In the genomic region with DNA sequence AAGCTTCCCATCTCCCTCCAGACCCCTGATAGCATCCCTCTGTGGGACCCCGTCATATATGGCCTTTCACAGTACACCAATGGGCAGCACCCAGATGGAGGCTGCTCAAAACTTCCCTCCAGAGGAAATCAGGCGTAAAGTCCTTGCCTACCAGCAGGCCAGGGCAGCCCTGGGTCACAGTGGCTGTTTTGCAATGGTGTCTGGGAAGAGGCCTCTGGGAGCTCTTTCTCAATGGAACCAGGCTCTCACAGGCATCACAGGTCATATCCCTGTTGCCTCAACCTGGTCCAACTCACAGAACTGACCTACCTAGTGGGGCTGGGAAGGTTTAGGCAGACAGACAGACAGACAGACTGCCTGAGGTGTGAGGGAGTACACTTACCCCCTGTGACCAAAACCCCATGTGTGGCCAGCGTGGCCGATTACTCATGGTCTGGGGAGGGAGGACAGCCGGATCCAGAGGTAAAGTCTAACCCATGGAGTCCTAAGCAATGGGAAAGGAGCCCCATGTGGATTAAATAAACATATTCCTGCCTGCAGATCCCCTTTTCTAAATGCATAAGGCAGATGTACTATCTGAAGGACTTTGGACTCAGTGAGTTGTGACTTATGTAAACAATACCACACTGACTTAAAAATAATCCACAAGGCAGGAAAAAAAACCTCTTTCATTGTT, we compare ENCODE assay signal across 2 cellular contexts.
TF ChIP-seq lines count a peak whose summit lies in the region.

No MANE protein-coding gene starts in this region.

TF ChIP-seq in SK-N-SH treated with all-trans-retinoic acid at 6 μM for 48 hours, 23 proteins besides CTCF, POLR2A, EP300 and RAD21 (continued from another document):
- TF ChIP-seq RARB (CRISPR knock-in tag; IDR thresholded peaks at IDR 0.05) (no peak), BACH2 (CRISPR knock-in tag; IDR thresholded peaks at IDR 0.05; ENCODE audit: borderline replicate concordance) (no peak), GLIS3 (CRISPR knock-in tag; IDR thresholded peaks at IDR 0.05) (no peak), ESRRG (CRISPR knock-in tag; IDR thresholded peaks at IDR 0.05) (no peak), TCF4 (CRISPR knock-in tag; IDR thresholded peaks at IDR 0.05; ENCODE audit: borderline replicate concordance) (no peak), PPARA (CRISPR knock-in tag; IDR thresholded peaks at IDR 0.05; ENCODE audit: borderline replicate concordance) (no peak), ARNTL (CRISPR knock-in tag; IDR thresholded peaks at IDR 0.05; ENCODE audit: borderline replicate concordance, low read depth) (no peak)
- TF ChIP-seq, protein P1, sequence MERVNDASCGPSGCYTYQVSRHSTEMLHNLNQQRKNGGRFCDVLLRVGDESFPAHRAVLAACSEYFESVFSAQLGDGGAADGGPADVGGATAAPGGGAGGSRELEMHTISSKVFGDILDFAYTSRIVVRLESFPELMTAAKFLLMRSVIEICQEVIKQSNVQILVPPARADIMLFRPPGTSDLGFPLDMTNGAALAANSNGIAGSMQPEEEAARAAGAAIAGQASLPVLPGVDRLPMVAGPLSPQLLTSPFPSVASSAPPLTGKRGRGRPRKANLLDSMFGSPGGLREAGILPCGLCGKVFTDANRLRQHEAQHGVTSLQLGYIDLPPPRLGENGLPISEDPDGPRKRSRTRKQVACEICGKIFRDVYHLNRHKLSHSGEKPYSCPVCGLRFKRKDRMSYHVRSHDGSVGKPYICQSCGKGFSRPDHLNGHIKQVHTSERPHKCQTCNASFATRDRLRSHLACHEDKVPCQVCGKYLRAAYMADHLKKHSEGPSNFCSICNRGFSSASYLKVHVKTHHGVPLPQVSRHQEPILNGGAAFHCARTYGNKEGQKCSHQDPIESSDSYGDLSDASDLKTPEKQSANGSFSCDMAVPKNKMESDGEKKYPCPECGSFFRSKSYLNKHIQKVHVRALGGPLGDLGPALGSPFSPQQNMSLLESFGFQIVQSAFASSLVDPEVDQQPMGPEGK (CRISPR knock-in tag; IDR thresholded peaks at IDR 0.05; ENCODE audit: borderline replicate concordance) = no peak
- TF ChIP-seq, protein P2, sequence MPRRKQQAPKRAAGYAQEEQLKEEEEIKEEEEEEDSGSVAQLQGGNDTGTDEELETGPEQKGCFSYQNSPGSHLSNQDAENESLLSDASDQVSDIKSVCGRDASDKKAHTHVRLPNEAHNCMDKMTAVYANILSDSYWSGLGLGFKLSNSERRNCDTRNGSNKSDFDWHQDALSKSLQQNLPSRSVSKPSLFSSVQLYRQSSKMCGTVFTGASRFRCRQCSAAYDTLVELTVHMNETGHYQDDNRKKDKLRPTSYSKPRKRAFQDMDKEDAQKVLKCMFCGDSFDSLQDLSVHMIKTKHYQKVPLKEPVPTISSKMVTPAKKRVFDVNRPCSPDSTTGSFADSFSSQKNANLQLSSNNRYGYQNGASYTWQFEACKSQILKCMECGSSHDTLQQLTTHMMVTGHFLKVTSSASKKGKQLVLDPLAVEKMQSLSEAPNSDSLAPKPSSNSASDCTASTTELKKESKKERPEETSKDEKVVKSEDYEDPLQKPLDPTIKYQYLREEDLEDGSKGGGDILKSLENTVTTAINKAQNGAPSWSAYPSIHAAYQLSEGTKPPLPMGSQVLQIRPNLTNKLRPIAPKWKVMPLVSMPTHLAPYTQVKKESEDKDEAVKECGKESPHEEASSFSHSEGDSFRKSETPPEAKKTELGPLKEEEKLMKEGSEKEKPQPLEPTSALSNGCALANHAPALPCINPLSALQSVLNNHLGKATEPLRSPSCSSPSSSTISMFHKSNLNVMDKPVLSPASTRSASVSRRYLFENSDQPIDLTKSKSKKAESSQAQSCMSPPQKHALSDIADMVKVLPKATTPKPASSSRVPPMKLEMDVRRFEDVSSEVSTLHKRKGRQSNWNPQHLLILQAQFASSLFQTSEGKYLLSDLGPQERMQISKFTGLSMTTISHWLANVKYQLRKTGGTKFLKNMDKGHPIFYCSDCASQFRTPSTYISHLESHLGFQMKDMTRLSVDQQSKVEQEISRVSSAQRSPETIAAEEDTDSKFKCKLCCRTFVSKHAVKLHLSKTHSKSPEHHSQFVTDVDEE (CRISPR knock-in tag; IDR thresholded peaks at IDR 0.05) = no peak
- TF ChIP-seq, protein P3, sequence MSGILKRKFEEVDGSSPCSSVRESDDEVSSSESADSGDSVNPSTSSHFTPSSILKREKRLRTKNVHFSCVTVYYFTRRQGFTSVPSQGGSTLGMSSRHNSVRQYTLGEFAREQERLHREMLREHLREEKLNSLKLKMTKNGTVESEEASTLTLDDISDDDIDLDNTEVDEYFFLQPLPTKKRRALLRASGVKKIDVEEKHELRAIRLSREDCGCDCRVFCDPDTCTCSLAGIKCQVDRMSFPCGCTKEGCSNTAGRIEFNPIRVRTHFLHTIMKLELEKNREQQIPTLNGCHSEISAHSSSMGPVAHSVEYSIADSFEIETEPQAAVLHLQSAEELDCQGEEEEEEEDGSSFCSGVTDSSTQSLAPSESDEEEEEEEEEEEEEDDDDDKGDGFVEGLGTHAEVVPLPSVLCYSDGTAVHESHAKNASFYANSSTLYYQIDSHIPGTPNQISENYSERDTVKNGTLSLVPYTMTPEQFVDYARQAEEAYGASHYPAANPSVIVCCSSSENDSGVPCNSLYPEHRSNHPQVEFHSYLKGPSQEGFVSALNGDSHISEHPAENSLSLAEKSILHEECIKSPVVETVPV (CRISPR knock-in tag; IDR thresholded peaks at IDR 0.05) = no peak

TF ChIP-seq in SK-N-SH, 30 proteins besides CTCF, POLR2A, EP300 and RAD21 (continued from another document):
- TF ChIP-seq, protein P4, sequence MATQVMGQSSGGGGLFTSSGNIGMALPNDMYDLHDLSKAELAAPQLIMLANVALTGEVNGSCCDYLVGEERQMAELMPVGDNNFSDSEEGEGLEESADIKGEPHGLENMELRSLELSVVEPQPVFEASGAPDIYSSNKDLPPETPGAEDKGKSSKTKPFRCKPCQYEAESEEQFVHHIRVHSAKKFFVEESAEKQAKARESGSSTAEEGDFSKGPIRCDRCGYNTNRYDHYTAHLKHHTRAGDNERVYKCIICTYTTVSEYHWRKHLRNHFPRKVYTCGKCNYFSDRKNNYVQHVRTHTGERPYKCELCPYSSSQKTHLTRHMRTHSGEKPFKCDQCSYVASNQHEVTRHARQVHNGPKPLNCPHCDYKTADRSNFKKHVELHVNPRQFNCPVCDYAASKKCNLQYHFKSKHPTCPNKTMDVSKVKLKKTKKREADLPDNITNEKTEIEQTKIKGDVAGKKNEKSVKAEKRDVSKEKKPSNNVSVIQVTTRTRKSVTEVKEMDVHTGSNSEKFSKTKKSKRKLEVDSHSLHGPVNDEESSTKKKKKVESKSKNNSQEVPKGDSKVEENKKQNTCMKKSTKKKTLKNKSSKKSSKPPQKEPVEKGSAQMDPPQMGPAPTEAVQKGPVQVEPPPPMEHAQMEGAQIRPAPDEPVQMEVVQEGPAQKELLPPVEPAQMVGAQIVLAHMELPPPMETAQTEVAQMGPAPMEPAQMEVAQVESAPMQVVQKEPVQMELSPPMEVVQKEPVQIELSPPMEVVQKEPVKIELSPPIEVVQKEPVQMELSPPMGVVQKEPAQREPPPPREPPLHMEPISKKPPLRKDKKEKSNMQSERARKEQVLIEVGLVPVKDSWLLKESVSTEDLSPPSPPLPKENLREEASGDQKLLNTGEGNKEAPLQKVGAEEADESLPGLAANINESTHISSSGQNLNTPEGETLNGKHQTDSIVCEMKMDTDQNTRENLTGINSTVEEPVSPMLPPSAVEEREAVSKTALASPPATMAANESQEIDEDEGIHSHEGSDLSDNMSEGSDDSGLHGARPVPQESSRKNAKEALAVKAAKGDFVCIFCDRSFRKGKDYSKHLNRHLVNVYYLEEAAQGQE (IDR thresholded peaks at IDR 0.05; ENCODE audit: low read depth, low read length) = no peak
- TF ChIP-seq, protein P5, sequence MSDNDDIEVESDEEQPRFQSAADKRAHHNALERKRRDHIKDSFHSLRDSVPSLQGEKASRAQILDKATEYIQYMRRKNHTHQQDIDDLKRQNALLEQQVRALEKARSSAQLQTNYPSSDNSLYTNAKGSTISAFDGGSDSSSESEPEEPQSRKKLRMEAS (IDR thresholded peaks at IDR 0.05; ENCODE audit: low read depth) = no peak
- TF ChIP-seq GABPA (IDR thresholded peaks at IDR 0.05; ENCODE audit: low read depth) (no peak), NRF1 (IDR thresholded peaks at IDR 0.05; ENCODE audit: low read depth, low read length) (no peak), FOXJ3 (CRISPR knock-in tag; IDR thresholded peaks at IDR 0.05) (no peak), RFX5 (IDR thresholded peaks at IDR 0.05; ENCODE audit: low read length) (no peak), POLR2AphosphoS5 (IDR thresholded peaks at IDR 0.05; ENCODE audit: low read depth, low read length) (no peak), SIN3A (IDR thresholded peaks at IDR 0.05; ENCODE audit: borderline replicate concordance, low read depth, low read length) (no peak), MXI1 (IDR thresholded peaks at IDR 0.05; ENCODE audit: low read depth, low read length) (no peak)
- TF ChIP-seq, protein P6, sequence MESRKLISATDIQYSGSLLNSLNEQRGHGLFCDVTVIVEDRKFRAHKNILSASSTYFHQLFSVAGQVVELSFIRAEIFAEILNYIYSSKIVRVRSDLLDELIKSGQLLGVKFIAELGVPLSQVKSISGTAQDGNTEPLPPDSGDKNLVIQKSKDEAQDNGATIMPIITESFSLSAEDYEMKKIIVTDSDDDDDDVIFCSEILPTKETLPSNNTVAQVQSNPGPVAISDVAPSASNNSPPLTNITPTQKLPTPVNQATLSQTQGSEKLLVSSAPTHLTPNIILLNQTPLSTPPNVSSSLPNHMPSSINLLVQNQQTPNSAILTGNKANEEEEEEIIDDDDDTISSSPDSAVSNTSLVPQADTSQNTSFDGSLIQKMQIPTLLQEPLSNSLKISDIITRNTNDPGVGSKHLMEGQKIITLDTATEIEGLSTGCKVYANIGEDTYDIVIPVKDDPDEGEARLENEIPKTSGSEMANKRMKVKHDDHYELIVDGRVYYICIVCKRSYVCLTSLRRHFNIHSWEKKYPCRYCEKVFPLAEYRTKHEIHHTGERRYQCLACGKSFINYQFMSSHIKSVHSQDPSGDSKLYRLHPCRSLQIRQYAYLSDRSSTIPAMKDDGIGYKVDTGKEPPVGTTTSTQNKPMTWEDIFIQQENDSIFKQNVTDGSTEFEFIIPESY (IDR thresholded peaks at IDR 0.05; ENCODE audit: borderline replicate concordance, low read depth) = no peak
